Comparison of ENCODE assay signal across 8 cellular contexts in the genomic region with DNA sequence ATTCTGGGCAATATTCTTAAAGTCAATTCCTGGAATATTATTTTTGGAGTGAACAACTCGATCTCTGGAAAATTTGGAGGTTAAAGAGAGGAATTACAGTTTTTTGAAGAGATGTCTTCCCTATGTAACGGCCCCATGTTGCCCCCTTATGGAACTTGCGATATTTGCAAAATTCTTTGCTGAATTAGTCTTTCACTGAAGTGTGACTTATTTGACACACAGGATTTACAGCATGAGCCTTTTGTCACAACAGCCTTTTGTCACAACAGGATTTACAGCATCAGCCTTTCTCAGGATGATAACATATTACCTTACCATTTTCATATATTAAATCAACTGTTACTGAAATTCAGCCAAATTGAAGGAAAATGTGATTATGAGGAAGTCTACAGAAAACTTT. TPM values are rescaled to one million over a fixed set of nuclear protein-coding genes. Genes with fewer than 3 reads are reported as not detected.
A peak's percentile ranks its signal among the peaks of the same experiment; 100 is the strongest.
DNase-seq lines count a peak whose midpoint lies in the region; ATAC-seq, FAIRE-seq and TF ChIP-seq lines count a peak whose summit lies in the region.

No MANE protein-coding gene starts in this region.

- intact Hi-C loops in esophagus muscularis mucosa (cut with DNase I) (no loop called here), prostate gland (cut with DNase I) (no loop called here)

- H3K9me3 ChIP-seq in esophagus muscularis mucosa (no peaks in the 10 kb centered on the region), prostate gland (no peaks in the 10 kb centered on the region)

- H3K36me3 ChIP-seq in esophagus muscularis mucosa = no peaks in the 10 kb centered on the region
- H3K36me3 ChIP-seq in prostate gland = no peaks in the 10 kb centered on the region

- TF ChIP-seq POLR2A in esophagus muscularis mucosa (IDR thresholded peaks at IDR 0.05; ENCODE audit: low read depth) (no peak), prostate gland (IDR thresholded peaks at IDR 0.05) (no peak)

- 35% methylated on average over 3 of the region's 3 CpGs for WGBS in esophagus muscularis mucosa
- 15% methylated on average over 3 of the region's 3 CpGs for WGBS in prostate gland

- H3K27me3 ChIP-seq in esophagus muscularis mucosa = no peaks in the 10 kb centered on the region
- H3K27me3 ChIP-seq in prostate gland (replicated peaks; ENCODE audit: insufficient read depth) = no peaks in the 10 kb centered on the region

- H3K4me1 ChIP-seq in esophagus muscularis mucosa (peaks cover 3 to 13% (median 8%) of the 10 kb centered on the region in 4 donors), prostate gland (replicated peaks) (peaks cover 4% of the 10 kb centered on the region)

- POLR2A ChIA-PET in T-cell (lab: Charles Lee) = interaction anchor here in 1 of 2 donors (0.6 kb wide), 1 partner anchor 103 kb away, joined by 4 read pairs; no protein-coding TSS in a partner anchor

- peaks cover 3 to 4% of the 10 kb centered on the region in 2 donors for H3K27me3 Mint-ChIP-seq in T-cell

- DNase-seq in COLO829 (ENCODE audit: low spot score) = peak; percentile 83
- no peak for DNase-seq in GM19239 (ENCODE audit: insufficient read length, low spot score)
- DNase-seq in NCI-H1092 treated with DMSO at 0.1 percent for 48 hours (lab: John Stamatoyannopoulos, UW) = peak; percentile 35
- DNase-seq in T-cell = peak in 22 of 34 experiments; percentile 3 to 47 (median 22)
- DNase-seq in esophagus muscularis mucosa (ENCODE audit: extremely low spot score) = no peak
- no peak for DNase-seq in prostate gland (ENCODE audit: low spot score)
- no peak for DNase-seq in epidermal melanocyte (ENCODE audit: insufficient read length, low spot score)

- no peak for TF ChIP-seq EP300 in esophagus muscularis mucosa (IDR thresholded peaks at IDR 0.05)

- H3K4me3 ChIP-seq in esophagus muscularis mucosa = no peak overlapping the region
- no peak overlapping the region for H3K4me3 ChIP-seq in prostate gland

- H3K36me3 Mint-ChIP-seq in T-cell = no peaks in the 10 kb centered on the region

- ATAC-seq in T-cell (replicated peaks in 1 of 4) = peak in 1 of 4 experiments; percentile 52
- ATAC-seq in GM18870 (IDR thresholded peaks at IDR 0.05; ENCODE audit: unreplicated experiment) = no peak

- peak; percentile 76 for FAIRE-seq in GM19239 (lab: Jason Lieb, UNC)

- peaks cover 29 to 37% (median 31%) of the 10 kb centered on the region in 3 donors for H3K4me1 Mint-ChIP-seq in T-cell

- H3K27ac ChIP-seq in esophagus muscularis mucosa (replicated peaks in 1 of 4) (no peak overlapping the region), prostate gland (no peak overlapping the region)

- CTCF ChIA-PET in T-cell (lab: Charles Lee) = interaction anchor here (0.6 to 2.5 kb wide), 17 partner anchors 9 to 171 kb away, joined by 3 to 12 read pairs (median 3); partner anchors contain the start of gene SPTSSB (in 1 of the 2)

- H3K4me3 Mint-ChIP-seq in T-cell = no peak overlapping the region

- no peak overlapping the region for H3K27ac Mint-ChIP-seq in T-cell

- peak in 2 of 3 experiments; percentile 9 to 34 for TF ChIP-seq CTCF in esophagus muscularis mucosa (IDR thresholded peaks at IDR 0.05)
- peak in 3 of 4 experiments; percentile 33 to 58 (median 52) for TF ChIP-seq CTCF in prostate gland (IDR thresholded peaks at IDR 0.05)

- H3K9me3 Mint-ChIP-seq in T-cell = peaks cover 0 to 3% (median 0%) of the 10 kb centered on the region in 3 donors

RNA-seq across cellular contexts. Expression of gene SPTSSB, which starts 37.8 kb away (rescaled TPM):
- total RNA-seq in T-cell (1 to 10 TPM in 1 of 5 donors, under 1 TPM in 4; 0.12 to 2.3 (median 0.56) TPM), esophagus muscularis mucosa (under 1 TPM in 1 of 4 donors, not detected in 3; 0.13 TPM), prostate gland (10 to 100 TPM in 1 of 2 donors, 1 to 10 TPM in 1; 6.2 to 94.5 TPM)

Comparison
In these comparisons a context has a peak if more than half of its experiments do, and no peak if none do; other contexts are left out.
1. DNase-seq: peak in COLO829 (single experiment), NCI-H1092 treated with DMSO at 0.1 percent for 48 hours (single experiment) and T-cell (22 of 34); none in GM19239 (single experiment), esophagus muscularis mucosa (single experiment), prostate gland (single experiment) and epidermal melanocyte (single experiment).